ENCODE assay signal across 23 cellular contexts in the genomic region with DNA sequence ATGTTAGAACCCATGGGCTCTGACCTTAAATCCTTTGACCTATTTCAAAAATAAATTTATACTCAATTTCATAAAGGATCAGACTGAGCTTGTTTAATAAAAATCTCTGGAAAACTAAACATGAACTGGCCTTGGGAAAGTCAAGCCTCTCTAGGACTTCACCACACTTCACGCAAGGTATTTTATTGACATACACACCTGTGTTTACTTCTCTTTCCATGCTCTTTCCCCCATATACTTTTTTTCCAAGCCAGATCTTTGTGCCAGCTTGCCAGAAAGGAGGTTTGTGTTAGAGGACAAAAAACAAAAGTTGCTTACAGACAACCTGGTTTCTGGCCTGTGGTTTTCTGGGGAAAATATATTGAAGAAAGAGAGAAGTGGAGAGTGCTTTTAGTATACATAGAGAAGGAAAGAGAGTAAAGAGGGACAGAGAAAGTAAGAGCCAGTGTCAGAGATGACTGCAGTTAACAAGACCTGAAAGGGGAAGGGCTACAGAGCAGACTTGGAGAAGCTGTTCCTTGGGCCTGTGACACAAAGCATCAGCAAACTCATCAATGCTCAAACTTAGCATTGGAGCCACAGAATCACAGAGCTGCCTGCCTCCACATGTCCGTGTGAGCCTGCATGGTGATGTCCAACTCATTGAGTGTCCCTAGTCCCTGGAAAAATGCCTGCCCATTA.
"Had no signal": no experiment of that assay in that cellular context is flagged by ENCODE, and none has a peak within 500 bp of the region (broad histone marks: within the 10 kb centered on the region; RNA-seq: fewer than 3 reads in every experiment).

No MANE protein-coding gene starts in this region.

- H3K9me3 ChIP-seq: colonic mucosa, heart left ventricle, prostate gland, right atrium auricular region, tibial nerve, vagina had no signal

- H3K27me3 Mint-ChIP-seq: central memory CD8-positive, alpha-beta T cell had no signal

- ATAC-seq: activated CD4-positive, CD25-positive, alpha-beta regulatory T cell treated with anti-CD3 and anti-CD28 coated beads, Interleukin-2, amount 50 U/mL, for 24 hours; heart left ventricle had no signal

- H3K9me3 Mint-ChIP-seq: endodermal cell had no signal

- H3K27ac Mint-ChIP-seq: endodermal cell, mesothelial cell of epicardium had no signal

- H3K27me3 ChIP-seq: colonic mucosa, heart left ventricle, right atrium auricular region, tibial nerve, vagina had no signal

- H3K4me1 Mint-ChIP-seq: central memory CD8-positive, alpha-beta T cell; endodermal cell; mesothelial cell of epicardium had no signal

- H3K4me3 Mint-ChIP-seq: central memory CD8-positive, alpha-beta T cell; endodermal cell; mesothelial cell of epicardium had no signal

- H3K27ac ChIP-seq: colonic mucosa, epithelial cell of prostate, heart left ventricle, prostate gland, right atrium auricular region, tibial nerve, vagina had no signal

- DNase-seq: activated CD4-positive, alpha-beta T cell treated with anti-CD3 and anti-CD28 coated beads, Interleukin-2, amount 50 U/mL, for 1 hour; activated CD8-positive, alpha-beta memory T cell treated with anti-CD3 and anti-CD28 coated beads, Interleukin-2, amount 50 U/mL, for 4 hours; activated effector memory CD4-positive, alpha-beta T cell treated with Interleukin-2 at 50 U/mL for 16 hours; activated naive CD4-positive, alpha-beta T cell treated with anti-CD3 and anti-CD28 coated beads, Interleukin-2, amount 50 U/mL, for 16 hours; activated T-cell treated with anti-CD3 and anti-CD28 coated beads, Interleukin-2, amount 50 U/mL, for 48 hours; aorta; colonic mucosa; endodermal cell; heart left ventricle; stimulated activated CD4-positive, alpha-beta T cell treated with anti-CD3 and anti-CD28 coated beads, Interleukin-2, amount 100 ng/mL, for 24 hours; stimulated activated naive CD4-positive, alpha-beta T cell treated with Interleukin-2 at 50 U/mL for 16 hours; substantia nigra; T-helper 1 cell; T-helper 9 cell had no signal

- H3K36me3 Mint-ChIP-seq: mesothelial cell of epicardium had no signal

- H3K4me1 ChIP-seq: colonic mucosa, heart left ventricle, prostate gland, right atrium auricular region, vagina had no signal

- H3K4me3 ChIP-seq: colonic mucosa, heart left ventricle, lung, prostate gland, right atrium auricular region, tibial nerve, vagina had no signal

- H3K36me3 ChIP-seq: colonic mucosa, heart left ventricle, prostate gland, right atrium auricular region, tibial nerve, vagina had no signal
